ENCODE assay signal across 8 cellular contexts in the genomic region with DNA sequence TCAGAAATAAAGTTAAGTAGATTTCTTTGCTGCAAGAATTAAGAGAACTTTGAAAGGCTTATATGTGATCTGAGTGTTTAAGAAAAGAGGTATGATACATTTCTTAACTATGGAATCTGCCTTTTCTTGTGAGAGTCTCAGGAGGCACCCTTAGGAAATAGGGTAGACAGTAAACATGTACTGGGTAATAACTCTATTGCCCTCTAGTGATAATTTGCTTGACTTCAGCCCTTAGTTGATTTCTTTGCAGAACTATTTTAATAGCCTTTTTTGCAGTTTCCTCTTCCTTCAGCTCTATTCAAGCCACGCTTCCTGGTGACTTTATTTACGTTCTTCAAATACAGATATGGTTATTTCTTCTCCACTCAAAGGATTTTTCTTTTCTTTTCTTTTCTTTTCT. TPM values are rescaled to one million over a fixed set of nuclear protein-coding genes. Genes with fewer than 3 reads are reported as not detected.
DNase-seq lines count a peak whose midpoint lies in the region; ATAC-seq and TF ChIP-seq lines count a peak whose summit lies in the region.

No MANE protein-coding gene starts in this region.

- H3K27ac ChIP-seq in VCaP, result no peak overlapping the region
- H3K27ac ChIP-seq in stomach, result no peak overlapping the region

- TF ChIP-seq CTCF in AG09309 (IDR thresholded peaks at IDR 0.05; ENCODE audit: control insufficient read depth, insufficient read depth, low read depth, low read length, missing control alignments) (peak; percentile 55), VCaP (conservative IDR thresholded peaks at IDR 0.05) (peak; percentile 79), stomach (IDR thresholded peaks at IDR 0.05) (no peak)

- H3K9me3 ChIP-seq in stomach, result no peaks in the 10 kb centered on the region

- no peak overlapping the region for H3K27ac Mint-ChIP-seq in activated naive CD4-positive, alpha-beta T cell treated with anti-CD3 and anti-CD28 coated beads, Interleukin-2, amount 10 ng/mL, durations not matched to agents 7 days and 5 days

- H3K4me1 ChIP-seq in stomach, result no peaks in the 10 kb centered on the region

- H3K27me3 Mint-ChIP-seq in activated naive CD4-positive, alpha-beta T cell treated with anti-CD3 and anti-CD28 coated beads, Interleukin-2, amount 10 ng/mL, durations not matched to agents 7 days and 5 days, result no peaks in the 10 kb centered on the region

- WGBS in stomach, 5 donors, result 5 to 31% (median 16%) methylated on average over 2 of the region's 2 CpGs

- no peaks in the 10 kb centered on the region for H3K4me1 Mint-ChIP-seq in activated naive CD4-positive, alpha-beta T cell treated with anti-CD3 and anti-CD28 coated beads, Interleukin-2, amount 10 ng/mL, durations not matched to agents 7 days and 5 days

- TF ChIP-seq POLR2A in stomach (IDR thresholded peaks at IDR 0.05), result no peak

- no peaks in the 10 kb centered on the region for H3K9me3 Mint-ChIP-seq in activated naive CD4-positive, alpha-beta T cell treated with anti-CD3 and anti-CD28 coated beads, Interleukin-2, amount 10 ng/mL, durations not matched to agents 7 days and 5 days

- H3K36me3 Mint-ChIP-seq in activated naive CD4-positive, alpha-beta T cell treated with anti-CD3 and anti-CD28 coated beads, Interleukin-2, amount 10 ng/mL, durations not matched to agents 7 days and 5 days, result no peaks in the 10 kb centered on the region

- TF ChIP-seq EP300 in stomach (IDR thresholded peaks at IDR 0.05), result no peak

- no peaks in the 10 kb centered on the region for H3K36me3 ChIP-seq in stomach

- H3K4me3 Mint-ChIP-seq in activated naive CD4-positive, alpha-beta T cell treated with anti-CD3 and anti-CD28 coated beads, Interleukin-2, amount 10 ng/mL, durations not matched to agents 7 days and 5 days, result no peak overlapping the region

- H3K4me3 ChIP-seq in AG09309 (ENCODE audit: control insufficient read depth, low read depth, low read length), result no peak overlapping the region
- H3K4me3 ChIP-seq in stomach, result no peak overlapping the region

- no peak for ATAC-seq in HG03342 (IDR thresholded peaks at IDR 0.05; ENCODE audit: unreplicated experiment)

- CTCF ChIA-PET in activated naive CD4-positive, alpha-beta T cell treated with anti-CD3 and anti-CD28 coated beads, Interleukin-2, amount 10 ng/mL, durations not matched to agents 7 days and 5 days (lab: Charles Lee), result interaction anchor here (0.7 to 3.1 kb wide), 2 partner anchors 48 to 113 kb away, joined by 3 to 14 read pairs; no protein-coding TSS in a partner anchor

- DNase-seq in AG09309 (ENCODE audit: low read depth) (peak; percentile 46), HT-29 (ENCODE audit: low spot score) (peak; percentile 37), iris pigment epithelial cell (ENCODE audit: low read depth) (peak; percentile 77), stomach (no peak), SHP77 treated with DMSO at 0.1 percent for 48 hours (lab: John Stamatoyannopoulos, UW) (no peak)
- no peak for DNase-seq in activated naive CD4-positive, alpha-beta T cell treated with anti-CD3 and anti-CD28 coated beads, Interleukin-2, amount 10 ng/mL, durations not matched to agents 7 days and 5 days

- H3K27me3 ChIP-seq in stomach, result no peaks in the 10 kb centered on the region

- intact Hi-C loops in stomach (cut with DNase I; ENCODE audit: low total_unique reads), result no loop called here

RNA-seq across cellular contexts. Expression of gene CCNA1, which starts 37.0 kb away (rescaled TPM):
- not detected in 2 replicates for total RNA-seq in HT-29 (2014; rRNA removed; shearing (Covaris generic))
- 1 to 10 TPM in 1 of 5 donors, not detected in 4; 1.8 TPM for total RNA-seq in stomach
- under 1 TPM; 0.23 to 0.92 (median 0.68) TPM for polyA plus RNA-seq in stomach

RNA-seq across cellular contexts. Expression of gene SPART, which starts 49.1 kb away (rescaled TPM):
- total RNA-seq in HT-29 (2014; rRNA removed; shearing (Covaris generic)), result not detected in 2 replicates
- 100 to 1,000 TPM in 1 of 5 donors, 10 to 100 TPM in 3, 1 to 10 TPM in 1; 6.1 to 121 (median 24.1) TPM for total RNA-seq in stomach
- polyA plus RNA-seq in stomach, result 10 to 100 TPM; 15.2 to 21.5 (median 19.7) TPM

Comparison
In these comparisons a context has a peak if more than half of its experiments do, and no peak if none do; other contexts are left out.
1. DNase-seq: peak in AG09309 (single experiment), HT-29 (single experiment) and iris pigment epithelial cell (single experiment); none in stomach (single experiment), SHP77 treated with DMSO at 0.1 percent for 48 hours (single experiment) and activated naive CD4-positive, alpha-beta T cell treated with anti-CD3 and anti-CD28 coated beads, Interleukin-2, amount 10 ng/mL, durations not matched to agents 7 days and 5 days (single experiment).
2. CTCF ChIP-seq: peak in AG09309 (single experiment) and VCaP (single experiment); none in stomach (0 of 7).